8 cellular contexts compared by ENCODE assay signal in the genomic region with DNA sequence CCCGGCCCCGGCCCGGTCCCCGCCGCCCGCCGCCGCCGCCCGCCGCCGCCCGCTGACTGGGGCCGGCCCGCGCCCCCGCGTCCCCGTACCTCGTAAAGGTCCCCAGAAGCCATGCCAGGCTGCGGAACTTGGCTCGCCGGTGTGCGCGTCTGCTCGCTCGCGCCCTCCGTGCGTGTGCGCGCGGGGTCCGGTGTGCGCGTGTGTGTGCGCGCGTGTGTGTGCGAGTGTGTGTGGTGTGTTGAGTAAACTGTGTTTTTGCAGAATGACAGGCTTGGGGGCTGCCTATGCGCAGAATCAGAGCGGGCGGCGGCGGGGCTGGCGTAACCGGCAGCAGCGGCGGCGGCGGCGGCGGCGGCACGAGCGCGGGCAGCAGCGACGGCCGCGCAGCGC. TPM values are rescaled to one million over a fixed set of nuclear protein-coding genes. Genes with fewer than 3 reads are reported as not detected.
DNase-seq lines count a peak whose midpoint lies in the region; ATAC-seq and TF ChIP-seq lines count a peak whose summit lies in the region.

No MANE protein-coding gene starts in this region.

- no peak overlapping the region for H3K27ac ChIP-seq in colonic mucosa
- peak overlapping the region; percentile 67 for H3K27ac ChIP-seq in lower lobe of right lung

- peak; percentile 34 for ATAC-seq in HG03565 (IDR thresholded peaks at IDR 0.05; ENCODE audit: unreplicated experiment)
- ATAC-seq in activated CD4-positive, CD25-positive, alpha-beta regulatory T cell treated with anti-CD3 and anti-CD28 coated beads, Interleukin-2, amount 50 U/mL, for 24 hours, result peak; percentile 62 to 65
- ATAC-seq in lower lobe of right lung, result peak; percentile 56 to 68

- DNase-seq in AG09309 (ENCODE audit: low read depth) (peak; percentile 17), GM19238 (ENCODE audit: insufficient read length, low spot score) (peak; percentile 32), colonic mucosa (peak; percentile 36), lower lobe of right lung (peak; percentile 78), NCI-H1436 treated with DMSO at 0.1 percent for 48 hours (lab: John Stamatoyannopoulos, UW) (no peak)
- peak; percentile 34 to 60 (median 34) for DNase-seq in stimulated activated CD4-positive, alpha-beta T cell treated with anti-CD3 and anti-CD28 coated beads, TNF-alpha, amount 100 ng/mL, for 48 hours (ENCODE audit: low read depth in 3 of 3)

- no peak overlapping the region for H3K9ac ChIP-seq in colonic mucosa (ENCODE audit: low read depth in 2 of 2, low read length in 2 of 2)

- intact Hi-C loops in colonic mucosa (cut with DNase I) (loop anchor here (10.0 kb wide), 1 partner anchor 259 kb away; the partner anchor contains the start of gene DYNLRB2), lower lobe of right lung (cut with DNase I) (no loop called here)

- H3K4me3 ChIP-seq in AG09309 (ENCODE audit: control insufficient read depth, low read depth, low read length), result peak overlapping the region; percentile 73
- peak overlapping the region; percentile 52 for H3K4me3 ChIP-seq in colonic mucosa
- H3K4me3 ChIP-seq in lower lobe of right lung, result peak overlapping the region; percentile 62

- H3K9me3 ChIP-seq in colonic mucosa (no peaks in the 10 kb centered on the region), lower lobe of right lung (no peaks in the 10 kb centered on the region)

- H3K27me3 ChIP-seq in colonic mucosa (no peaks in the 10 kb centered on the region), lower lobe of right lung (ENCODE audit: low read depth) (no peaks in the 10 kb centered on the region)

- TF ChIP-seq CTCF in AG09309 (IDR thresholded peaks at IDR 0.05; ENCODE audit: control insufficient read depth, insufficient read depth, low read depth, low read length, missing control alignments) (no peak), colonic mucosa (IDR thresholded peaks at IDR 0.05) (no peak), lower lobe of right lung (IDR thresholded peaks at IDR 0.05) (no peak)

- H3K36me3 ChIP-seq in colonic mucosa, result no peaks in the 10 kb centered on the region
- no peaks in the 10 kb centered on the region for H3K36me3 ChIP-seq in lower lobe of right lung

- no peaks in the 10 kb centered on the region for H3K4me1 ChIP-seq in colonic mucosa
- H3K4me1 ChIP-seq in lower lobe of right lung, result peaks cover 4% of the 10 kb centered on the region

RNA-seq across cellular contexts. Expression of gene CDYL2, which starts 0.3 kb away (rescaled TPM):
- 1 to 10 TPM; 4.8 TPM for total RNA-seq in colonic mucosa
- total RNA-seq in lower lobe of right lung, result 14.7 TPM
